In genomic region chr20:50193851-50194830, GRCh38 we compare ENCODE assay signal across 8 cellular contexts. TPM values are rescaled to one million over a fixed set of nuclear protein-coding genes. Genes with fewer than 3 reads are reported as not detected.
DNase-seq lines count a peak whose midpoint lies in the region; ATAC-seq and TF ChIP-seq lines count a peak whose summit lies in the region.

No MANE protein-coding gene starts in this region.

- H3K4me1 Mint-ChIP-seq in CD4-positive, alpha-beta memory T cell: peaks cover 9 to 39% (median 25%) of the 10 kb centered on the region in 4 donors
- H3K4me1 Mint-ChIP-seq in osteocyte (ENCODE audit: unreplicated experiment): peaks cover 29% of the 10 kb centered on the region

- ATAC-seq in Panc1: no peak
- no peak for ATAC-seq in GM21717 (IDR thresholded peaks at IDR 0.05; ENCODE audit: unreplicated experiment)

- no peaks in the 10 kb centered on the region for H3K27me3 Mint-ChIP-seq in CD4-positive, alpha-beta memory T cell
- no peaks in the 10 kb centered on the region for H3K27me3 Mint-ChIP-seq in osteocyte (ENCODE audit: unreplicated experiment)

- H3K27me3 ChIP-seq in CD4-positive, alpha-beta memory T cell (ENCODE audit: insufficient read depth, low read length): no peaks in the 10 kb centered on the region
- H3K27me3 ChIP-seq in Panc1 (ENCODE audit: control insufficient read depth, insufficient read depth, low read length): no peaks in the 10 kb centered on the region
- H3K27me3 ChIP-seq in esophagus (ENCODE audit: control insufficient read depth in 1 of 2, insufficient read depth in 2 of 2, low read length in 2 of 2): no peaks in the 10 kb centered on the region

- in situ Hi-C loops in Panc1 (cut with HindIII; ENCODE audit: low pct_unique_long_range_greater_than_20kb, low sequenced_read_pairs): no loop called here

- 68 to 69% methylated on average over 23 of the region's 23 CpGs for WGBS in esophagus, 2 donors

- TF ChIP-seq CTCF in Panc1 (IDR thresholded peaks at IDR 0.05) (no peak), osteocyte (IDR thresholded peaks at IDR 0.05) (no peak)

- peak overlapping the region in 4 of 7 donors; percentile 27 to 97 (median 70) for H3K27ac Mint-ChIP-seq in CD4-positive, alpha-beta memory T cell
- H3K27ac Mint-ChIP-seq in osteocyte (ENCODE audit: unreplicated experiment): peak overlapping the region; percentile 94

- peak overlapping the region in 6 of 8 donors; percentile 26 to 97 (median 96) for H3K4me3 Mint-ChIP-seq in CD4-positive, alpha-beta memory T cell
- H3K4me3 Mint-ChIP-seq in osteocyte (ENCODE audit: unreplicated experiment): peak overlapping the region; percentile 90

- H3K27ac ChIP-seq in CD4-positive, alpha-beta memory T cell (ENCODE audit: low read depth, low read length): no peak overlapping the region
- H3K27ac ChIP-seq in Panc1 (ENCODE audit: low read length): peak overlapping the region; percentile 97
- H3K27ac ChIP-seq in esophagus (ENCODE audit: low read depth in 2 of 2, low read length in 1 of 2): peak overlapping the region; percentile 62 to 80

- POLR2A ChIA-PET in CD4-positive, alpha-beta memory T cell (lab: Charles Lee; ENCODE audit: partially characterized antibody): no interaction called here
- POLR2A ChIA-PET in Panc1 (lab: Charles Lee): no interaction called here

- H3K4me3 ChIP-seq in CD4-positive, alpha-beta memory T cell (ENCODE audit: low read length in 2 of 2): no peak overlapping the region
- H3K4me3 ChIP-seq in Panc1 (ENCODE audit: low read depth in 2 of 2, low read length in 2 of 2) (peak overlapping the region; percentile 89 to 97), esophagus (ENCODE audit: low read depth in 1 of 2, low read length in 2 of 2) (peak overlapping the region; percentile 58 to 82)

- CTCF ChIA-PET in CD4-positive, alpha-beta memory T cell (lab: Charles Lee; ENCODE audit: partially characterized antibody): no interaction called here
- CTCF ChIA-PET in Panc1 (lab: Charles Lee): interaction anchor here (0.5 kb wide), 1 partner anchor 188 kb away, joined by 4 read pairs; no protein-coding TSS in a partner anchor

- H3K4me1 ChIP-seq in CD4-positive, alpha-beta memory T cell (ENCODE audit: insufficient read depth, low read length): peaks cover 34% of the 10 kb centered on the region
- peaks cover 37% of the 10 kb centered on the region for H3K4me1 ChIP-seq in Panc1 (ENCODE audit: control insufficient read depth, insufficient read depth, low read length)
- peaks cover 0 to 19% of the 10 kb centered on the region in 2 donors for H3K4me1 ChIP-seq in esophagus (ENCODE audit: control insufficient read depth in 2 of 2, insufficient read depth in 2 of 2, low read length in 1 of 2)

- no peaks in the 10 kb centered on the region for H3K9me3 ChIP-seq in CD4-positive, alpha-beta memory T cell (ENCODE audit: control insufficient read depth in 1 of 2, low read length in 2 of 2)
- H3K9me3 ChIP-seq in Panc1 (ENCODE audit: control insufficient read depth, insufficient read depth, low read depth, low read length) (no peaks in the 10 kb centered on the region), esophagus (ENCODE audit: control insufficient read depth in 2 of 2, insufficient read depth in 1 of 2, low read depth in 1 of 2, low read length in 1 of 2) (no peaks in the 10 kb centered on the region)

- intact Hi-C loops in CD4-positive, alpha-beta memory T cell (cut with micrococcal nuclease): loop anchor here (5.0 kb wide), 1 partner anchor 193 kb away; no protein-coding TSS in a partner anchor
- intact Hi-C loops in Panc1 (cut with micrococcal nuclease; ENCODE audit: unreplicated experiment): no loop called here

- BruUV-seq in Panc1 (replicated peaks; lab: Mats Ljungman, UMichigan): no TSS peak

- H3K36me3 ChIP-seq in CD4-positive, alpha-beta memory T cell (ENCODE audit: insufficient read depth, low read length): peaks cover 3% of the 10 kb centered on the region
- H3K36me3 ChIP-seq in Panc1 (ENCODE audit: control insufficient read depth, insufficient read depth, low read length): peaks cover 2% of the 10 kb centered on the region; the same call in 1 of the 2 replicates
- H3K36me3 ChIP-seq in esophagus (ENCODE audit: control insufficient read depth in 2 of 2, insufficient read depth in 2 of 2, low read length in 1 of 2): peaks cover 4 to 13% of the 10 kb centered on the region in 2 donors

- H3K36me3 Mint-ChIP-seq in CD4-positive, alpha-beta memory T cell: peaks cover 3 to 12% of the 10 kb centered on the region in 2 donors
- peaks cover 20% of the 10 kb centered on the region for H3K36me3 Mint-ChIP-seq in osteocyte (ENCODE audit: unreplicated experiment)

- no peak for DNase-seq in CD4-positive, alpha-beta memory T cell
- DNase-seq in Panc1 (ENCODE audit: low read depth, low spot score): no peak
- no peak for DNase-seq in osteocyte (ENCODE audit: extremely low spot score, unreplicated experiment)
- no peak for DNase-seq in RKO (ENCODE audit: low spot score)
- DNase-seq in SKM-1 treated with dmso at 0.1 percent for 144 hours (lab: John Stamatoyannopoulos, UW; ENCODE audit: unreplicated experiment): no peak
- no peak for DNase-seq in foreskin melanocyte

- peaks cover 0 to 2% (median 0%) of the 10 kb centered on the region in 8 donors for H3K9me3 Mint-ChIP-seq in CD4-positive, alpha-beta memory T cell
- no peaks in the 10 kb centered on the region for H3K9me3 Mint-ChIP-seq in osteocyte (ENCODE audit: unreplicated experiment)

RNA-seq across cellular contexts. Expression of gene CEBPB, which starts 3.5 kb away (rescaled TPM):
- 10 to 100 TPM; 32.7 to 34.3 TPM for total RNA-seq in CD4-positive, alpha-beta memory T cell
- 10 to 100 TPM; 12.8 to 23.5 TPM for polyA plus RNA-seq in CD4-positive, alpha-beta memory T cell
- total RNA-seq in Panc1 (2021; ENCODE audit: unreplicated experiment) (52.1 TPM), osteocyte (59.1 and 60.7 TPM in 2 replicates)
- polyA plus RNA-seq in Panc1 (2012; ENCODE audit: insufficient read length): 80.9 TPM
- 10 to 100 TPM in 1 of 2 donors, 1 to 10 TPM in 1; 6.9 to 19.6 TPM for polyA plus RNA-seq in esophagus

RNA-seq across cellular contexts. Expression of gene PEDS1, which starts 40.6 kb away (rescaled TPM):
- 10 to 100 TPM; 16.8 TPM for total RNA-seq in CD4-positive, alpha-beta memory T cell
- polyA plus RNA-seq in CD4-positive, alpha-beta memory T cell: 10 to 100 TPM; 14.7 to 25.1 TPM
- 88.9 TPM for total RNA-seq in Panc1 (2021; ENCODE audit: unreplicated experiment)
- polyA plus RNA-seq in Panc1 (2012; ENCODE audit: insufficient read length): 209 TPM
- 10 to 100 TPM; 31.5 to 56.2 TPM for polyA plus RNA-seq in esophagus
- 61.2 and 63.7 TPM in 2 replicates for total RNA-seq in osteocyte

Comparison
In these comparisons a context has a peak if more than half of its experiments do, and no peak if none do; other contexts are left out.
1. H3K4me3 ChIP-seq: peak in Panc1 (2 of 2) and esophagus (2 of 2); none in CD4-positive, alpha-beta memory T cell (0 of 2).